8 cellular contexts compared by ENCODE assay signal in genomic region chr4:123588631-123589223, GRCh38.
A peak's percentile ranks its signal among the peaks of the same experiment; 100 is the strongest.
DNase-seq lines count a peak whose midpoint lies in the region; ATAC-seq, FAIRE-seq and TF ChIP-seq lines count a peak whose summit lies in the region.

No MANE protein-coding gene starts in this region.

- ATAC-seq in activated CD8-positive, alpha-beta memory T cell treated with anti-CD3 and anti-CD28 coated beads, Interleukin-2, amount 10 ng/mL, durations not matched to agents 7 days and 5 days, result peak; percentile 55
- ATAC-seq in HG03039 (IDR thresholded peaks at IDR 0.05; ENCODE audit: unreplicated experiment), result peak; percentile 63

- DNase-seq in activated CD8-positive, alpha-beta memory T cell treated with anti-CD3 and anti-CD28 coated beads, Interleukin-2, amount 10 ng/mL, durations not matched to agents 7 days and 5 days, result no peak
- no peak for DNase-seq in activated CD8-positive, alpha-beta memory T cell treated with anti-CD3 and anti-CD28 coated beads for 24 hours
- no peak for DNase-seq in PC-9
- DNase-seq in immature natural killer cell, result no peak
- peak; percentile 70 for DNase-seq in urothelium cell line (ENCODE audit: low spot score)
- DNase-seq in NCI-H1092 treated with DMSO at 0.1 percent for 48 hours (lab: John Stamatoyannopoulos, UW), result no peak
- no peak for DNase-seq in activated CD4-positive, alpha-beta memory T cell treated with anti-CD3 and anti-CD28 coated beads, Interleukin-2, amount 10 ng/mL, durations not matched to agents 7 days and 5 days

- H3K9me3 Mint-ChIP-seq in activated CD8-positive, alpha-beta memory T cell treated with anti-CD3 and anti-CD28 coated beads, Interleukin-2, amount 10 ng/mL, durations not matched to agents 7 days and 5 days (ENCODE audit: low read depth), result no peaks in the 10 kb centered on the region
- no peaks in the 10 kb centered on the region for H3K9me3 Mint-ChIP-seq in immature natural killer cell
- no peaks in the 10 kb centered on the region for H3K9me3 Mint-ChIP-seq in activated CD4-positive, alpha-beta memory T cell treated with anti-CD3 and anti-CD28 coated beads, Interleukin-2, amount 10 ng/mL, durations not matched to agents 7 days and 5 days

- H3K4me3 Mint-ChIP-seq in activated CD8-positive, alpha-beta memory T cell treated with anti-CD3 and anti-CD28 coated beads, Interleukin-2, amount 10 ng/mL, durations not matched to agents 7 days and 5 days, result no peak overlapping the region
- H3K4me3 Mint-ChIP-seq in immature natural killer cell, result peak overlapping the region in 3 of 5 donors; percentile 34 to 50 (median 42)
- no peak overlapping the region for H3K4me3 Mint-ChIP-seq in activated CD4-positive, alpha-beta memory T cell treated with anti-CD3 and anti-CD28 coated beads, Interleukin-2, amount 10 ng/mL, durations not matched to agents 7 days and 5 days

- no peak overlapping the region for H3K4me3 ChIP-seq in PC-9

- no peaks in the 10 kb centered on the region for H3K79me2 ChIP-seq in PC-9 (ENCODE audit: low read depth)

- POLR2A ChIA-PET in PC-9 (lab: Charles Lee; ENCODE audit: unreplicated experiment), result interaction anchor here (0.7 kb wide), 2 partner anchors 72 to 157 kb away, joined by 4 to 8 read pairs; no protein-coding TSS in a partner anchor
- POLR2A ChIA-PET in activated CD4-positive, alpha-beta memory T cell treated with anti-CD3 and anti-CD28 coated beads, Interleukin-2, amount 10 ng/mL, durations not matched to agents 7 days and 5 days (lab: Charles Lee), result no interaction called here

- no peaks in the 10 kb centered on the region for H3K27me3 ChIP-seq in PC-9 (ENCODE audit: insufficient read depth, low read depth)

- H3K4me1 Mint-ChIP-seq in activated CD8-positive, alpha-beta memory T cell treated with anti-CD3 and anti-CD28 coated beads, Interleukin-2, amount 10 ng/mL, durations not matched to agents 7 days and 5 days, result peaks cover 27% of the 10 kb centered on the region
- H3K4me1 Mint-ChIP-seq in immature natural killer cell, result peaks cover 16 to 37% of the 10 kb centered on the region in 2 donors
- H3K4me1 Mint-ChIP-seq in activated CD4-positive, alpha-beta memory T cell treated with anti-CD3 and anti-CD28 coated beads, Interleukin-2, amount 10 ng/mL, durations not matched to agents 7 days and 5 days, result peaks cover 13% of the 10 kb centered on the region

- peaks cover 31% of the 10 kb centered on the region for H3F3A ChIP-seq in PC-9 (ENCODE audit: insufficient read depth, low read depth)

- no peak for TF ChIP-seq CTCF in PC-9 (conservative IDR thresholded peaks at IDR 0.05)

- peaks cover 28% of the 10 kb centered on the region for H3K4me1 ChIP-seq in PC-9 (replicated peaks; ENCODE audit: insufficient read depth)

- no peak overlapping the region for H3K27ac Mint-ChIP-seq in activated CD8-positive, alpha-beta memory T cell treated with anti-CD3 and anti-CD28 coated beads, Interleukin-2, amount 10 ng/mL, durations not matched to agents 7 days and 5 days
- peak overlapping the region in 2 of 6 donors; percentile 17 to 58 for H3K27ac Mint-ChIP-seq in immature natural killer cell
- no peak overlapping the region for H3K27ac Mint-ChIP-seq in activated CD4-positive, alpha-beta memory T cell treated with anti-CD3 and anti-CD28 coated beads, Interleukin-2, amount 10 ng/mL, durations not matched to agents 7 days and 5 days

- no peaks in the 10 kb centered on the region for H3K9me2 ChIP-seq in PC-9 (ENCODE audit: insufficient read depth)

- H3K27me3 Mint-ChIP-seq in activated CD8-positive, alpha-beta memory T cell treated with anti-CD3 and anti-CD28 coated beads, Interleukin-2, amount 10 ng/mL, durations not matched to agents 7 days and 5 days, result no peaks in the 10 kb centered on the region
- H3K27me3 Mint-ChIP-seq in immature natural killer cell (ENCODE audit: low read depth in 3 of 3), result peaks cover 0 to 2% (median 0%) of the 10 kb centered on the region in 3 donors
- H3K27me3 Mint-ChIP-seq in activated CD4-positive, alpha-beta memory T cell treated with anti-CD3 and anti-CD28 coated beads, Interleukin-2, amount 10 ng/mL, durations not matched to agents 7 days and 5 days, result peaks cover 3% of the 10 kb centered on the region

- peaks cover 6% of the 10 kb centered on the region for H3K36me3 Mint-ChIP-seq in activated CD8-positive, alpha-beta memory T cell treated with anti-CD3 and anti-CD28 coated beads, Interleukin-2, amount 10 ng/mL, durations not matched to agents 7 days and 5 days
- peaks cover 0 to 7% (median 0%) of the 10 kb centered on the region in 3 donors for H3K36me3 Mint-ChIP-seq in immature natural killer cell
- H3K36me3 Mint-ChIP-seq in activated CD4-positive, alpha-beta memory T cell treated with anti-CD3 and anti-CD28 coated beads, Interleukin-2, amount 10 ng/mL, durations not matched to agents 7 days and 5 days (ENCODE audit: low read depth), result no peaks in the 10 kb centered on the region

- peak overlapping the region; percentile 67 for H3K27ac ChIP-seq in PC-9

- CTCF ChIA-PET in activated CD8-positive, alpha-beta memory T cell treated with anti-CD3 and anti-CD28 coated beads, Interleukin-2, amount 10 ng/mL, durations not matched to agents 7 days and 5 days (lab: Charles Lee), result interaction anchor here (0.6 to 1.5 kb wide), 3 partner anchors 24 to 189 kb away, joined by 3 to 5 read pairs (median 3); no protein-coding TSS in a partner anchor
- CTCF ChIA-PET in PC-9 (lab: Charles Lee), result interaction anchor here (0.7 to 1.6 kb wide), 2 partner anchors 24 to 190 kb away, joined by 3 to 6 read pairs; no protein-coding TSS in a partner anchor
- CTCF ChIA-PET in activated CD4-positive, alpha-beta memory T cell treated with anti-CD3 and anti-CD28 coated beads, Interleukin-2, amount 10 ng/mL, durations not matched to agents 7 days and 5 days (lab: Charles Lee), result no interaction called here

- BruUV-seq in PC-9 (replicated peaks; lab: Mats Ljungman, UMichigan), result no TSS peak

- no peak for FAIRE-seq in urothelium cell line (lab: Jason Lieb, UNC)

- intact Hi-C loops in PC-9 (cut with micrococcal nuclease; ENCODE audit: unreplicated experiment), result loop anchor here (1.0 kb wide), 2 partner anchors 170 to 192 kb away; partner anchors contain the start of gene SPRY1

- H3K4me2 ChIP-seq in PC-9, result peak overlapping the region; percentile 48

- no peaks in the 10 kb centered on the region for H4K20me1 ChIP-seq in PC-9 (ENCODE audit: insufficient read depth)

- H3K9me3 ChIP-seq in PC-9 (ENCODE audit: insufficient read depth, low read depth), result peaks cover 22% of the 10 kb centered on the region

- 0 out of 2 replicates have a peak, but pooled peaks cover 5% of the 10 kb centered on the region for H3K36me3 ChIP-seq in PC-9 (ENCODE audit: low read depth)

- H2AFZ ChIP-seq in PC-9, result no peak overlapping the region; the same call in 1 of the 2 replicates

Comparison
In these comparisons a context has a peak if more than half of its experiments do, and no peak if none do; other contexts are left out.
1. H3K4me3 Mint-ChIP-seq: peak in immature natural killer cell (3 of 5); none in activated CD8-positive, alpha-beta memory T cell treated with anti-CD3 and anti-CD28 coated beads, Interleukin-2, amount 10 ng/mL, durations not matched to agents 7 days and 5 days (single experiment) and activated CD4-positive, alpha-beta memory T cell treated with anti-CD3 and anti-CD28 coated beads, Interleukin-2, amount 10 ng/mL, durations not matched to agents 7 days and 5 days (single experiment).